Comparison of ENCODE assay signal across 10 cellular contexts in the genomic region with DNA sequence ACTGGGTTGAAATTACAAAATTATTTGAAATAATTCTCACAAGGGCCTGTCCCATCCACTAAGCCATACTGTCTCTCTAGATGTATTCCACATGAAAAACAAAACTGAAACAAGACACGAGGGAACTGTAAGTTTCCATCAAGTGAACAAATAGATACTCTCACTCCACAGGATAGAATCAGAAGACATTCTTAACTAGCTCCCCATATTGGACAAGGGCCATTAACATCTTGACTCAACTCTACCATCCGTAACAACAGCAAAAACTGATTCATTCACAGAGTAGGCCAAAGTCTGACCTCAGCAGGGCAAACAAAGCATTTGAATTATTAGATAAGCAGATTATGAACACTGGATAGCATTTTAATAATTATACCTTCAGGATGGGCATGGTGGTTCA. TPM values are rescaled to one million over a fixed set of nuclear protein-coding genes. Genes with fewer than 3 reads are reported as not detected.
DNase-seq lines count a peak whose midpoint lies in the region; ATAC-seq, FAIRE-seq and TF ChIP-seq lines count a peak whose summit lies in the region.
"Had no signal": no experiment of that assay in that cellular context is flagged by ENCODE, and none has a peak within 500 bp of the region (broad histone marks: within the 10 kb centered on the region; RNA-seq: fewer than 3 reads in every experiment).

No MANE protein-coding gene starts in this region.

- peaks cover 0 to 6% of the 10 kb centered on the region in 2 experiments; a peak in 3 of 5 replicates for H3K36me3 ChIP-seq in HepG2 (replicated peaks in 1 of 2; ENCODE audit: control insufficient read depth in 1 of 2, insufficient read depth in 2 of 2, low read length in 2 of 2)

- 87% methylated on average over 2 of the region's 2 CpGs for WGBS in HepG2 (ENCODE audit: low lambda C conversion rate)

- intact Hi-C loops in HepG2 (cut with micrococcal nuclease; ENCODE audit: unreplicated experiment) = no loop called here

- no peak overlapping the region for H3K4me3 Mint-ChIP-seq in activated T-cell treated with anti-CD3 and anti-CD28 coated beads, Interleukin-2, amount 50 U/mL, for 4 hours
- H3K4me3 Mint-ChIP-seq in stimulated activated naive CD8-positive, alpha-beta T cell treated with anti-CD3 and anti-CD28 coated beads, Interleukin-15, amount 100 ng/mL, for 72 hours = peak overlapping the region; percentile 14 to 16

- H3K27me3 ChIP-seq in HepG2 (ENCODE audit: control insufficient read depth in 1 of 2, insufficient read depth in 2 of 2, low read length in 2 of 2) = no peaks in the 10 kb centered on the region

- peaks cover 38% of the 10 kb centered on the region for H3K4me1 Mint-ChIP-seq in activated T-cell treated with anti-CD3 and anti-CD28 coated beads, Interleukin-2, amount 50 U/mL, for 4 hours (ENCODE audit: low read depth)
- H3K4me1 Mint-ChIP-seq in stimulated activated naive CD8-positive, alpha-beta T cell treated with anti-CD3 and anti-CD28 coated beads, Interleukin-15, amount 100 ng/mL, for 72 hours = peaks cover 41% of the 10 kb centered on the region

- H3K27ac ChIP-seq in RWPE1 = no peak overlapping the region
- no peak overlapping the region for H3K27ac ChIP-seq in HepG2 (ENCODE audit: extremely low read length, insufficient read depth, low read length)
- H3K27ac ChIP-seq: C4-2B had no signal

- ATAC-seq in activated T-cell treated with anti-CD3 and anti-CD28 coated beads, Interleukin-2, amount 50 U/mL, for 4 hours = peak; percentile 27 to 48
- ATAC-seq in HG03575 (IDR thresholded peaks at IDR 0.05; ENCODE audit: extremely low read depth, insufficient number of reproducible peaks, low FRiP score, unreplicated experiment) (peak; percentile 62), HepG2 (no peak), HG03439 (IDR thresholded peaks at IDR 0.05; ENCODE audit: unreplicated experiment) (no peak)
- ATAC-seq in stimulated activated naive CD8-positive, alpha-beta T cell treated with anti-CD3 and anti-CD28 coated beads, Interleukin-15, amount 100 ng/mL, for 72 hours = peak; percentile 78

- H3K4me3 ChIP-seq in epithelial cell of proximal tubule (ENCODE audit: low read depth, low read length) (no peak overlapping the region), HepG2 (replicated peaks in 1 of 3; ENCODE audit: insufficient read depth in 1 of 3, low read depth in 2 of 3, low read length in 3 of 3) (no peak overlapping the region)

- CTCF ChIA-PET in RWPE1 (lab: Yijun Ruan, JAX) (no interaction called here), HepG2 (lab: Yijun Ruan, JAX; ENCODE audit: low intra/inter-chr PET ratio, low total read pairs) (no interaction called here)

- peaks cover 21% of the 10 kb centered on the region for H3K4me1 ChIP-seq in HepG2 (ENCODE audit: insufficient read depth, low read length)

- peaks cover 21% of the 10 kb centered on the region for H3K36me3 Mint-ChIP-seq in activated T-cell treated with anti-CD3 and anti-CD28 coated beads, Interleukin-2, amount 50 U/mL, for 4 hours (ENCODE audit: insufficient read depth)

- H3K27ac Mint-ChIP-seq in stimulated activated naive CD8-positive, alpha-beta T cell treated with anti-CD3 and anti-CD28 coated beads, Interleukin-15, amount 100 ng/mL, for 72 hours = peak overlapping the region in 1 of 2 donors; percentile 83

- no peak overlapping the region for H3K4me2 ChIP-seq in HepG2 (ENCODE audit: low read depth, low read length)

- FAIRE-seq in HepG2 (lab: Jason Lieb, UNC) = no peak

- POLR2A ChIA-PET in RWPE1 (lab: Yijun Ruan, JAX; ENCODE audit: low non-redundant PET) (no interaction called here), HepG2 (lab: Yijun Ruan, JAX) (interaction anchor here (1.0 kb wide), 1 partner anchor 25 kb away, joined by 3 read pairs; no protein-coding TSS in a partner anchor)

- TF ChIP-seq RAD21 in HepG2 (CRISPR knock-in tag; IDR thresholded peaks at IDR 0.05) = no peak

- no peaks in the 10 kb centered on the region for H3K9me3 ChIP-seq in HepG2 (ENCODE audit: low read length)

- peaks cover 23% of the 10 kb centered on the region for H4K20me1 ChIP-seq in HepG2 (ENCODE audit: insufficient read depth, low read length)

- no TSS peak for BruUV-seq in HepG2 (replicated peaks; lab: Mats Ljungman, UMichigan)

- H3K9ac ChIP-seq in HepG2 (ENCODE audit: insufficient read depth, low read depth, low read length) = no peak overlapping the region

- no peak for TF ChIP-seq POLR2A in HepG2 (IDR thresholded peaks at IDR 0.05; ENCODE audit: insufficient read depth in 1 of 2, low read depth in 2 of 2, low read length in 2 of 2)

- no peaks in the 10 kb centered on the region for H3K27me3 Mint-ChIP-seq in activated T-cell treated with anti-CD3 and anti-CD28 coated beads, Interleukin-2, amount 50 U/mL, for 4 hours (ENCODE audit: low read depth)
- no peaks in the 10 kb centered on the region for H3K27me3 Mint-ChIP-seq in stimulated activated naive CD8-positive, alpha-beta T cell treated with anti-CD3 and anti-CD28 coated beads, Interleukin-15, amount 100 ng/mL, for 72 hours

- in situ Hi-C loops in HepG2 (cut with HindIII; ENCODE audit: extremely low pct_ligation_motif_present, low pct_unique_long_range_greater_than_20kb) = no loop called here

- DNase-seq in activated T-cell treated with anti-CD3 and anti-CD28 coated beads, Interleukin-2, amount 50 U/mL, for 4 hours = no peak
- DNase-seq in activated T-cell treated with anti-CD3 and anti-CD28 coated beads for 4 hours = no peak
- peak; percentile 61 for DNase-seq in epithelial cell of proximal tubule (ENCODE audit: low read depth)
- no peak for DNase-seq in stimulated activated naive CD8-positive, alpha-beta T cell treated with anti-CD3 and anti-CD28 coated beads, Interleukin-15, amount 100 ng/mL, for 72 hours
- no peak for DNase-seq in RWPE1 (ENCODE audit: low spot score)
- DNase-seq in HepG2 (ENCODE audit: low spot score) = no peak
- DNase-seq: activated gamma-delta T cell treated with Interleukin-2 at 50 U/mL for 16 hours had no signal

- no peak overlapping the region for H2AFZ ChIP-seq in HepG2 (ENCODE audit: low read length)

- TF ChIP-seq EP300 in HepG2 (IDR thresholded peaks at IDR 0.05; ENCODE audit: low read depth in 2 of 2, low read length in 2 of 2) (no peak), HepG2 (CRISPR knock-in tag; IDR thresholded peaks at IDR 0.05; ENCODE audit: borderline replicate concordance) (no peak)

- TF ChIP-seq CTCF in epithelial cell of proximal tubule (conservative IDR thresholded peaks at IDR 0.05; ENCODE audit: low read depth, low read length) (no peak), RWPE1 (conservative IDR thresholded peaks at IDR 0.05; ENCODE audit: low read depth) (no peak), HepG2 (CRISPR knock-in tag; IDR thresholded peaks at IDR 0.05) (no peak)

- H3K9me3 Mint-ChIP-seq in activated T-cell treated with anti-CD3 and anti-CD28 coated beads, Interleukin-2, amount 50 U/mL, for 4 hours = no peaks in the 10 kb centered on the region
- no peaks in the 10 kb centered on the region for H3K9me3 Mint-ChIP-seq in stimulated activated naive CD8-positive, alpha-beta T cell treated with anti-CD3 and anti-CD28 coated beads, Interleukin-15, amount 100 ng/mL, for 72 hours

- H3K79me2 ChIP-seq in HepG2 (ENCODE audit: insufficient read depth, low read length) = peaks cover 18% of the 10 kb centered on the region

TF ChIP-seq in HepG2, 621 proteins besides CTCF, POLR2A, EP300 and RAD21 (continues in another document):
- TF ChIP-seq, protein P1, sequence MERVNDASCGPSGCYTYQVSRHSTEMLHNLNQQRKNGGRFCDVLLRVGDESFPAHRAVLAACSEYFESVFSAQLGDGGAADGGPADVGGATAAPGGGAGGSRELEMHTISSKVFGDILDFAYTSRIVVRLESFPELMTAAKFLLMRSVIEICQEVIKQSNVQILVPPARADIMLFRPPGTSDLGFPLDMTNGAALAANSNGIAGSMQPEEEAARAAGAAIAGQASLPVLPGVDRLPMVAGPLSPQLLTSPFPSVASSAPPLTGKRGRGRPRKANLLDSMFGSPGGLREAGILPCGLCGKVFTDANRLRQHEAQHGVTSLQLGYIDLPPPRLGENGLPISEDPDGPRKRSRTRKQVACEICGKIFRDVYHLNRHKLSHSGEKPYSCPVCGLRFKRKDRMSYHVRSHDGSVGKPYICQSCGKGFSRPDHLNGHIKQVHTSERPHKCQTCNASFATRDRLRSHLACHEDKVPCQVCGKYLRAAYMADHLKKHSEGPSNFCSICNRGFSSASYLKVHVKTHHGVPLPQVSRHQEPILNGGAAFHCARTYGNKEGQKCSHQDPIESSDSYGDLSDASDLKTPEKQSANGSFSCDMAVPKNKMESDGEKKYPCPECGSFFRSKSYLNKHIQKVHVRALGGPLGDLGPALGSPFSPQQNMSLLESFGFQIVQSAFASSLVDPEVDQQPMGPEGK (CRISPR knock-in tag; IDR thresholded peaks at IDR 0.05) = no peak
- TF ChIP-seq RORA (CRISPR knock-in tag; IDR thresholded peaks at IDR 0.05) (no peak), DNMT3B (CRISPR knock-in tag; conservative IDR thresholded peaks at IDR 0.05) (no peak), ZNF292 (CRISPR knock-in tag; IDR thresholded peaks at IDR 0.05; ENCODE audit: borderline replicate concordance, low read depth) (no peak)

RNA-seq across cellular contexts. Expression of a gene that starts 29.1 kb away (rescaled TPM):
- total RNA-seq in activated T-cell treated with anti-CD3 and anti-CD28 coated beads, Interleukin-2, amount 50 U/mL, for 4 hours = 10 to 100 TPM in 2 of 3 donors, 1 to 10 TPM in 1; 9.1 to 11.8 (median 11.5) TPM
- total RNA-seq in epithelial cell of proximal tubule (58.7 and 88.1 TPM in 2 replicates), HepG2 (2016; rRNA removed; fragmentation: Illumina TruSeq; extraction: Trizol) (15.5 and 18.7 TPM in 2 replicates)
- total RNA-seq in HepG2 (2016; cell fraction: cytosol; rRNA removed; fragmentation: Illumina TruSeq; extraction: Trizol; ENCODE audit: low read depth) = 1.3 and 1.9 TPM in 2 replicates
- 15.7 and 16.2 TPM in 2 replicates for total RNA-seq in HepG2 (2016; cell fraction: insoluble cytoplasmic fraction; rRNA removed; fragmentation: Illumina TruSeq; extraction: Trizol)
- total RNA-seq in HepG2 (2016; cell fraction: membrane; rRNA removed; fragmentation: Illumina TruSeq; extraction: Trizol) = 6.7 and 8.2 TPM in 2 replicates
- 17.1 and 18.4 TPM in 2 replicates for total RNA-seq in HepG2 (2016; cell fraction: nucleus; rRNA removed; fragmentation: Illumina TruSeq; extraction: Trizol)
- 40.1 and 43.7 TPM in 2 replicates for polyA plus RNA-seq in HepG2 (2011; rRNA removed)
- polyA plus RNA-seq in HepG2 (2011; cell fraction: cytosol; rRNA removed) = 13.5 and 24.5 TPM in 2 replicates
- polyA plus RNA-seq in HepG2 (2011; cell fraction: nucleus; rRNA removed) = 22.5 and 32.8 TPM in 2 replicates
- polyA plus RNA-seq in HepG2 (2012) = 50.8 and 52.0 TPM in 2 replicates
- polyA plus RNA-seq in HepG2 (2016; cell fraction: cytosol; fragmentation: Illumina TruSeq; extraction: Trizol; ENCODE audit: low read depth) = 1.9 TPM in 2 replicates
- polyA plus RNA-seq in HepG2 (2016; cell fraction: insoluble cytoplasmic fraction; fragmentation: Illumina TruSeq; extraction: Trizol; ENCODE audit: low read depth) = 17.0 and 20.2 TPM in 2 replicates
- polyA plus RNA-seq in HepG2 (2016; cell fraction: membrane; fragmentation: Illumina TruSeq; extraction: Trizol; ENCODE audit: low read depth) = 3.6 and 3.8 TPM in 2 replicates
- polyA plus RNA-seq in HepG2 (2016; cell fraction: nucleus; fragmentation: Illumina TruSeq; extraction: Trizol; ENCODE audit: insufficient read depth, low read depth) = 20.8 TPM in 2 replicates
- 21.8 and 29.4 TPM in 2 replicates for polyA minus RNA-seq in HepG2 (2011; rRNA and poly(A)+ RNA removed; ENCODE audit: low replicate concordance)
- polyA minus RNA-seq in HepG2 (2011; cell fraction: cytosol; rRNA and poly(A)+ RNA removed) = 24.0 and 36.2 TPM in 2 replicates
- 60.9 and 63.9 TPM in 2 replicates for polyA minus RNA-seq in HepG2 (2011; cell fraction: nucleus; rRNA and poly(A)+ RNA removed)

Comparison
In these comparisons a context has a peak if more than half of its experiments do, and no peak if none do; other contexts are left out.
1. ATAC-seq: peak in activated T-cell treated with anti-CD3 and anti-CD28 coated beads, Interleukin-2, amount 50 U/mL, for 4 hours (2 of 2), HG03575 (single experiment) and stimulated activated naive CD8-positive, alpha-beta T cell treated with anti-CD3 and anti-CD28 coated beads, Interleukin-15, amount 100 ng/mL, for 72 hours (single experiment); none in HepG2 (single experiment) and HG03439 (single experiment).